Comparison of ENCODE assay signal across 8 cellular contexts in the genomic region with DNA sequence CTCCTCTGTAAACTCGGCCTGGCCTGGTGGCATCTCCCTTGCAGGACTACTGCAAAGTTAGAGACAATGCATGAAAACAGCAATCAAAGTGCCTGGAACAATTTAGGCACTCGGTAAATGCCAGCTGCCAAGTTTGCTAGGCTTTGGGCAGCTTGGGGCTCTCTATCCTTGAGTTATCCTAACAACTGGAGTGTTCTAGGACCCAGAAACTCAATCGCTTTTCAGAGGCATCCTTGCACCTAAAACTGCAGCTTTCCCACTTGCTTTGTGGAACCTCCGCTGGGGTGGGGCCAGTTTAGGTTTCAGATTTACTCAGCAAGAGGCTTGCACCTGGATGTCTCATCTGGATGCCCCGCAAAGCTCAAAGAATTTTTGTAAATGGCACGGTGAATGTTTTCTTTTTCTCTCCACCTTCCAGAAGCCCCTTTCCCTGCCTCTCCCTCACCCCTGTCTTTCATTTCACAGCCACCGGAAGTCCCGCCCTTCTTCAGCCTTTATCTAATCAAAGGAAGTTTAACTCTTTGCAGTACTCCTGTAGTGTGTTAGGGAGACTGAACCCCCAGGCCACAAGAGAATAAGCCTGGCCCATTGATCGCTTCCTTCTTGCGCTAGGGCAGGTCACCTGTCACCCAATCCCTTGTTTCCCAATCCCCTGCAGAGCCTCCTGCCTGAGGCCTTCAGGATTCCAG. TPM values are rescaled to one million over a fixed set of nuclear protein-coding genes. Genes with fewer than 3 reads are reported as not detected.
DNase-seq lines count a peak whose midpoint lies in the region; ATAC-seq, FAIRE-seq and TF ChIP-seq lines count a peak whose summit lies in the region.
"Not testable (repeated sequence)": the region's sequence is repeated elsewhere in the genome, so short reads cannot be mapped to it uniquely, and the experiment has no call there.
"Had no signal": no experiment of that assay in that cellular context is flagged by ENCODE, and none has a peak within 500 bp of the region (broad histone marks: within the 10 kb centered on the region; RNA-seq: fewer than 3 reads in every experiment).

No MANE protein-coding gene starts in this region.

- in situ Hi-C loops in HepG2 (cut with HindIII; ENCODE audit: extremely low pct_ligation_motif_present, low pct_unique_long_range_greater_than_20kb), result not testable (repeated sequence)

- H3K79me1 ChIP-seq in H1 (ENCODE audit: low read depth, low read length), result not testable (repeated sequence)

- TF ChIP-seq RAD21 in A549 (conservative IDR thresholded peaks at IDR 0.05 in 1 of 2, IDR thresholded peaks at IDR 0.05 in 1 of 2); H1 (IDR thresholded peaks at IDR 0.05 in 1 of 2, conservative IDR thresholded peaks at IDR 0.05 in 1 of 2; ENCODE audit: low read depth in 2 of 2, low read length in 2 of 2); HepG2 (CRISPR knock-in tag; IDR thresholded peaks at IDR 0.05): not testable (repeated sequence)

- not testable (repeated sequence) for H3K18ac ChIP-seq in H1 (ENCODE audit: extremely low read depth, low read length)

- H3K36me3 ChIP-seq in H1 (ENCODE audit: control insufficient read depth in 2 of 4, insufficient read depth in 4 of 4, low read length in 3 of 4); HepG2 (replicated peaks in 1 of 2; ENCODE audit: control insufficient read depth in 1 of 2, insufficient read depth in 2 of 2, low read length in 2 of 2): not testable (repeated sequence)

- BruUV-seq in HepG2 (replicated peaks; lab: Mats Ljungman, UMichigan), result not testable (repeated sequence)

- H3K23me2 ChIP-seq in H1 (ENCODE audit: low read depth, low read length), result not testable (repeated sequence)

- H4K5ac ChIP-seq in H1 (ENCODE audit: insufficient read length, low read depth, low read length), result not testable (repeated sequence)

- ATAC-seq in A549, HepG2: not testable (repeated sequence)
- ATAC-seq in GM18909 (IDR thresholded peaks at IDR 0.05; ENCODE audit: poor library complexity, unreplicated experiment) (peak; percentile 49), GM21526 (IDR thresholded peaks at IDR 0.05; ENCODE audit: low FRiP score, unreplicated experiment) (peak; percentile 55), HG03432 (IDR thresholded peaks at IDR 0.05; ENCODE audit: unreplicated experiment) (peak; percentile 56)
- ATAC-seq in activated T-helper 17 cell treated with anti-CD3 and anti-CD28 coated beads, Interleukin-2, amount 50 U/mL, for 72 hours (replicated peaks), result peak; percentile 32

- H2BK12ac ChIP-seq in H1 (ENCODE audit: low read depth, low read length), result not testable (repeated sequence)

- CTCF ChIA-PET in A549 (lab: Yijun Ruan, JAX); H1 (lab: Charles Lee; ENCODE audit: partially characterized antibody); HepG2 (lab: Yijun Ruan, JAX; ENCODE audit: low intra/inter-chr PET ratio, low total read pairs): not testable (repeated sequence)

- not testable (repeated sequence) for H3K4me1 Mint-ChIP-seq in activated T-helper 17 cell treated with anti-CD3 and anti-CD28 coated beads, Interleukin-2, amount 50 U/mL, for 72 hours

- not testable (repeated sequence) for H3K56ac ChIP-seq in H1 (replicated peaks; ENCODE audit: insufficient read length, low read depth, low read length)

- FAIRE-seq in A549 (lab: Jason Lieb, UNC) (peak; percentile 98), H1 (lab: Jason Lieb, UNC) (peak; percentile 100), HepG2 (lab: Jason Lieb, UNC) (peak; percentile 60)

- TF ChIP-seq POLR2A in A549 (IDR thresholded peaks at IDR 0.05; ENCODE audit: low read length); H1 (IDR thresholded peaks at IDR 0.05; ENCODE audit: control extremely low read depth in 1 of 2, low read depth in 2 of 2, low read length in 2 of 2); HepG2 (IDR thresholded peaks at IDR 0.05; ENCODE audit: insufficient read depth in 1 of 2, low read depth in 2 of 2, low read length in 2 of 2): not testable (repeated sequence)

- not testable (repeated sequence) for H3K4me3 ChIP-seq in A549; H1 (ENCODE audit: extremely low read depth in 1 of 4, insufficient read depth in 2 of 4, low read depth in 3 of 4, low read length in 4 of 4); HepG2 (replicated peaks in 1 of 3; ENCODE audit: insufficient read depth in 1 of 3, low read depth in 2 of 3, low read length in 3 of 3)

- not testable (repeated sequence) for H3K9ac ChIP-seq in H1 (replicated peaks in 1 of 4; ENCODE audit: extremely low read depth in 1 of 4, low read depth in 3 of 4, low read length in 3 of 4); HepG2 (ENCODE audit: insufficient read depth, low read depth, low read length)

- H3K9me3 ChIP-seq in A549; H1 (ENCODE audit: insufficient read depth in 2 of 2, low read depth in 1 of 2, low read length in 1 of 2); HepG2 (ENCODE audit: low read length): not testable (repeated sequence)

- H3K27ac Mint-ChIP-seq in activated T-helper 17 cell treated with anti-CD3 and anti-CD28 coated beads, Interleukin-2, amount 50 U/mL, for 72 hours, result not testable (repeated sequence)

- not testable (repeated sequence) for H4K8ac ChIP-seq in H1 (ENCODE audit: extremely low read depth, insufficient read depth, low read length)

- H3K9me3 Mint-ChIP-seq in activated T-helper 17 cell treated with anti-CD3 and anti-CD28 coated beads, Interleukin-2, amount 50 U/mL, for 72 hours, result not testable (repeated sequence)

- not testable (repeated sequence) for H2BK120ac ChIP-seq in H1 (replicated peaks; ENCODE audit: low read depth, low read length)

- H3K23ac ChIP-seq in H1 (ENCODE audit: insufficient read length), result not testable (repeated sequence)

- not testable (repeated sequence) for H2BK5ac ChIP-seq in H1 (ENCODE audit: low read depth, low read length)

- not testable (repeated sequence) for H4K91ac ChIP-seq in H1 (replicated peaks; ENCODE audit: insufficient read length, low read length)

- not testable (repeated sequence) for H2BK15ac ChIP-seq in H1 (ENCODE audit: low read length)

- not testable (repeated sequence) for H3K4me1 ChIP-seq in A549; H1 (replicated peaks in 1 of 4; ENCODE audit: control insufficient read depth in 3 of 4, insufficient read depth in 4 of 4, low read length in 3 of 4); HepG2 (ENCODE audit: insufficient read depth, low read length)

- H3K4ac ChIP-seq in H1 (replicated peaks; ENCODE audit: insufficient read length, low read depth, low read length), result not testable (repeated sequence)

- not testable (repeated sequence) for H4K20me1 ChIP-seq in H1 (replicated peaks in 1 of 2; ENCODE audit: control insufficient read depth in 1 of 2, insufficient read depth in 2 of 2, low read length in 2 of 2); HepG2 (ENCODE audit: insufficient read depth, low read length)

- TF ChIP-seq CTCF in A549 (IDR thresholded peaks at IDR 0.05); H1 (IDR thresholded peaks at IDR 0.05; ENCODE audit: control extremely low read depth in 1 of 3, insufficient read depth in 1 of 3, low read depth in 1 of 3, low read length in 3 of 3); HepG2 (CRISPR knock-in tag; IDR thresholded peaks at IDR 0.05): not testable (repeated sequence)

- not testable (repeated sequence) for TF ChIP-seq EP300 in A549 (IDR thresholded peaks at IDR 0.05); H1 (IDR thresholded peaks at IDR 0.05; ENCODE audit: borderline replicate concordance in 1 of 2, low read depth in 2 of 2, low read length in 2 of 2); HepG2 (IDR thresholded peaks at IDR 0.05; ENCODE audit: low read depth in 2 of 2, low read length in 2 of 2); HepG2 (CRISPR knock-in tag; IDR thresholded peaks at IDR 0.05; ENCODE audit: borderline replicate concordance)

- no CpG with 5 or more reads among the region's 10 CpGs for WGBS in A549 (ENCODE audit: missing lambda C conversion rate)
- no CpG with 5 or more reads among the region's 10 CpGs for WGBS in H1 (ENCODE audit: extremely low coverage in 1 of 2, insufficient coverage in 1 of 2, insufficient read length in 1 of 2, insufficient replicate concordance in 2 of 2, low coverage in 1 of 2, low lambda C conversion rate in 2 of 2, missing lambda C conversion rate in 1 of 2), 2 experiments
- WGBS in HepG2 (ENCODE audit: low lambda C conversion rate), result no CpG with 5 or more reads among the region's 10 CpGs

- not testable (repeated sequence) for DNase-seq in A549 (ENCODE audit: low read depth in 1 of 2, low spot score in 1 of 2); H1 (ENCODE audit: low read depth in 1 of 2, low spot score in 2 of 2); HepG2 (ENCODE audit: low spot score)

- intact Hi-C loops in HepG2 (cut with micrococcal nuclease; ENCODE audit: unreplicated experiment), result not testable (repeated sequence)

- H2AFZ ChIP-seq in H1 (ENCODE audit: low read length); HepG2 (ENCODE audit: low read length): not testable (repeated sequence)

- not testable (repeated sequence) for H3K79me2 ChIP-seq in H1 (ENCODE audit: control insufficient read depth in 1 of 2, insufficient read depth in 2 of 2, low read length in 2 of 2); HepG2 (ENCODE audit: insufficient read depth, low read length)

- H2BK20ac ChIP-seq in H1 (ENCODE audit: low read length), result not testable (repeated sequence)

- not testable (repeated sequence) for H3K27me3 ChIP-seq in H1 (replicated peaks in 1 of 4; ENCODE audit: control insufficient read depth in 3 of 4, extremely low read depth in 1 of 4, insufficient read depth in 3 of 4, low read length in 3 of 4); HepG2 (ENCODE audit: control insufficient read depth in 1 of 2, insufficient read depth in 2 of 2, low read length in 2 of 2)

- H3K4me2 ChIP-seq in A549; H1 (ENCODE audit: insufficient read depth in 1 of 2, low read depth in 2 of 2, low read length in 2 of 2); HepG2 (ENCODE audit: low read depth, low read length): not testable (repeated sequence)

- not testable (repeated sequence) for H3K14ac ChIP-seq in H1 (ENCODE audit: insufficient read length)

- H2AK5ac ChIP-seq in H1 (ENCODE audit: low read depth, low read length), result not testable (repeated sequence)

- not testable (repeated sequence) for H3K4me3 Mint-ChIP-seq in activated T-helper 17 cell treated with anti-CD3 and anti-CD28 coated beads, Interleukin-2, amount 50 U/mL, for 72 hours

- H3K27ac ChIP-seq in A549; H1 (ENCODE audit: low read depth, low read length); HepG2 (ENCODE audit: extremely low read length, insufficient read depth, low read length): not testable (repeated sequence)

- POLR2A ChIA-PET in A549 (lab: Yijun Ruan, JAX); H1 (lab: Charles Lee; ENCODE audit: partially characterized antibody); HepG2 (lab: Yijun Ruan, JAX): not testable (repeated sequence)

- not testable (repeated sequence) for H3K27me3 Mint-ChIP-seq in activated T-helper 17 cell treated with anti-CD3 and anti-CD28 coated beads, Interleukin-2, amount 50 U/mL, for 72 hours

- not testable (repeated sequence) for H3K36me3 Mint-ChIP-seq in activated T-helper 17 cell treated with anti-CD3 and anti-CD28 coated beads, Interleukin-2, amount 50 U/mL, for 72 hours (ENCODE audit: low read depth)

RNA-seq across cellular contexts. Expression of gene USP51, which starts 27.3 kb away (rescaled TPM):
- 0.72 and 1.4 TPM in 2 replicates for polyA plus RNA-seq in A549 (2011; rRNA removed)
- 0.29 and 0.36 TPM in 2 replicates for polyA plus RNA-seq in A549 (2012; cell fraction: cytosol; rRNA removed)
- polyA plus RNA-seq in A549 (2012; cell fraction: nucleus; rRNA removed), result 0.27 and 0.34 TPM in 2 replicates
- polyA plus RNA-seq in A549 (2017; fragmentation: RNase III; extraction: RNeasy Plus Mini Kit Qiagen cat#74134 plus additional on column Dnase treatment), result 0.45 to 0.68 TPM (median 0.67 TPM) in 3 replicates
- polyA minus RNA-seq in A549 (2011; rRNA and poly(A)+ RNA removed), result 2.4 and 2.6 TPM in 2 replicates
- total RNA-seq in activated T-helper 17 cell treated with anti-CD3 and anti-CD28 coated beads, Interleukin-2, amount 50 U/mL, for 72 hours, result 1 to 10 TPM; 2.0 to 3.0 TPM
- 5.6 and 6.6 TPM in 2 replicates for total RNA-seq in H1 (2021; fragmentation: NEBNext Ultra II Directional; extraction: Animal tissue kit (Norgen Biotek cat#: 25700))
- 2.9 and 5.2 TPM in 2 replicates for polyA plus RNA-seq in H1 (2011; rRNA removed)
- 3.5 TPM for polyA plus RNA-seq in H1 (2011; cell fraction: cytosol; rRNA removed)
- 7.4 TPM for polyA plus RNA-seq in H1 (2011; cell fraction: nucleus; rRNA removed)
- polyA plus RNA-seq in H1 (2012, experiment 1 of 2), result 3.9 to 5.2 TPM (median 4.1 TPM) in 4 replicates
- 0.45 TPM for polyA plus RNA-seq in H1 (2012, experiment 2 of 2)
- polyA plus RNA-seq in H1 (2013, experiment 1 of 2), result 7.5 TPM
- 6.1 TPM for polyA plus RNA-seq in H1 (2013, experiment 2 of 2)
- polyA minus RNA-seq in H1 (2011; rRNA and poly(A)+ RNA removed), result 23.6 and 30.5 TPM in 2 replicates
- 6.6 TPM for polyA minus RNA-seq in H1 (2011; cell fraction: cytosol; rRNA and poly(A)+ RNA removed)
- 34.5 TPM for polyA minus RNA-seq in H1 (2011; cell fraction: nucleus; rRNA and poly(A)+ RNA removed)
- not detected in 2 replicates for total RNA-seq in HepG2 (2016; rRNA removed; fragmentation: Illumina TruSeq; extraction: Trizol)
- total RNA-seq in HepG2 (2016; cell fraction: cytosol; rRNA removed; fragmentation: Illumina TruSeq; extraction: Trizol; ENCODE audit: low read depth), result not detected in 2 replicates
- not detected in 2 replicates for total RNA-seq in HepG2 (2016; cell fraction: insoluble cytoplasmic fraction; rRNA removed; fragmentation: Illumina TruSeq; extraction: Trizol)
- total RNA-seq in HepG2 (2016; cell fraction: membrane; rRNA removed; fragmentation: Illumina TruSeq; extraction: Trizol), result not detected in 2 replicates
- not detected in 2 replicates for total RNA-seq in HepG2 (2016; cell fraction: nucleus; rRNA removed; fragmentation: Illumina TruSeq; extraction: Trizol)
- not detected in 2 replicates for polyA plus RNA-seq in HepG2 (2011; rRNA removed)
- not detected in 2 replicates for polyA plus RNA-seq in HepG2 (2011; cell fraction: cytosol; rRNA removed)
- polyA plus RNA-seq in HepG2 (2011; cell fraction: nucleus; rRNA removed), result not detected in 2 replicates
- not detected in 2 replicates for polyA plus RNA-seq in HepG2 (2012)
- polyA plus RNA-seq in HepG2 (2016; cell fraction: cytosol; fragmentation: Illumina TruSeq; extraction: Trizol; ENCODE audit: low read depth), result not detected in 2 replicates
- not detected in 2 replicates for polyA plus RNA-seq in HepG2 (2016; cell fraction: insoluble cytoplasmic fraction; fragmentation: Illumina TruSeq; extraction: Trizol; ENCODE audit: low read depth)
- polyA plus RNA-seq in HepG2 (2016; cell fraction: membrane; fragmentation: Illumina TruSeq; extraction: Trizol; ENCODE audit: low read depth), result not detected in 2 replicates
- polyA plus RNA-seq in HepG2 (2016; cell fraction: nucleus; fragmentation: Illumina TruSeq; extraction: Trizol; ENCODE audit: insufficient read depth, low read depth), result not detected in 2 replicates
- not detected in 2 replicates for polyA minus RNA-seq in HepG2 (2011; rRNA and poly(A)+ RNA removed; ENCODE audit: low replicate concordance)
- polyA minus RNA-seq in HepG2 (2011; cell fraction: cytosol; rRNA and poly(A)+ RNA removed), result not detected in 2 replicates
- not detected in 2 replicates for polyA minus RNA-seq in HepG2 (2011; cell fraction: nucleus; rRNA and poly(A)+ RNA removed)
- total RNA-seq: HT-29 had no signal
